8 cellular contexts compared by ENCODE assay signal in genomic region chr2:191020742-191021381, GRCh38. TPM values are rescaled to one million over a fixed set of nuclear protein-coding genes. Genes with fewer than 3 reads are reported as not detected.
DNase-seq lines count a peak whose midpoint lies in the region; ATAC-seq and TF ChIP-seq lines count a peak whose summit lies in the region.

No MANE protein-coding gene starts in this region.

- H3K27ac ChIP-seq in HEK293 (ENCODE audit: extremely low read depth, low read depth, low read length) (peak overlapping the region; percentile 69; the same call in 1 of the 2 replicates), gastroesophageal sphincter (peak overlapping the region; percentile 70 to 90 (median 84)), rectal smooth muscle tissue (ENCODE audit: low read depth, low read length) (peak overlapping the region; percentile 87)

- no peaks in the 10 kb centered on the region; the same call in 1 of the 2 replicates for H3K4me1 ChIP-seq in HEK293 (ENCODE audit: control insufficient read depth, insufficient read depth, low read length)
- H3K4me1 ChIP-seq in Loucy (ENCODE audit: insufficient read depth, low read length, poor library complexity, severe bottlenecking), result peaks cover 33% of the 10 kb centered on the region
- H3K4me1 ChIP-seq in gastroesophageal sphincter, result peaks cover 0 to 11% (median 4%) of the 10 kb centered on the region in 3 donors
- peaks cover 5% of the 10 kb centered on the region for H3K4me1 ChIP-seq in rectal smooth muscle tissue (ENCODE audit: control insufficient read depth, insufficient read depth, low read length)

- no peak for TF ChIP-seq EP300 in gastroesophageal sphincter (IDR thresholded peaks at IDR 0.05)

- peak; percentile 64 for ATAC-seq in gastroesophageal sphincter

- no peaks in the 10 kb centered on the region for H3K9me2 ChIP-seq in Loucy (replicated peaks; ENCODE audit: low read depth, low read length)

- CTCF ChIA-PET in HEK293 (lab: Yijun Ruan, JAX), result interaction anchor here (0.5 to 1.0 kb wide), 2 partner anchors 41 to 170 kb away, joined by 3 read pairs; no protein-coding TSS in a partner anchor

- peaks cover 16% of the 10 kb centered on the region; the same call in 1 of the 2 replicates for H3K79me2 ChIP-seq in Loucy (ENCODE audit: insufficient read depth, low read length)

- TF ChIP-seq CTCF in HEK293 (tag by site-specific recombination; IDR thresholded peaks at IDR 0.05) (no peak), Loucy (conservative IDR thresholded peaks at IDR 0.05; ENCODE audit: low read length) (no peak), gastroesophageal sphincter (IDR thresholded peaks at IDR 0.05) (no peak)

- H3K27me3 ChIP-seq in Loucy (ENCODE audit: insufficient read depth, low read length, poor library complexity, severe bottlenecking), result no peaks in the 10 kb centered on the region
- no peaks in the 10 kb centered on the region for H3K27me3 ChIP-seq in gastroesophageal sphincter
- no peaks in the 10 kb centered on the region for H3K27me3 ChIP-seq in rectal smooth muscle tissue (ENCODE audit: control insufficient read depth, insufficient read depth, low read length)

- peak overlapping the region; percentile 77 for H3K4me2 ChIP-seq in Loucy (ENCODE audit: low read depth, low read length, poor library complexity, severe bottlenecking)

- H3K4me3 ChIP-seq in HEK293 (ENCODE audit: low read depth, low read length) (peak overlapping the region; percentile 67), Loucy (ENCODE audit: low read length, poor library complexity, severe bottlenecking) (peak overlapping the region; percentile 86), gastroesophageal sphincter (peak overlapping the region; percentile 58 to 62), rectal smooth muscle tissue (ENCODE audit: low read length) (peak overlapping the region; percentile 90)

- no peaks in the 10 kb centered on the region for H3K9me3 ChIP-seq in HEK293 (ENCODE audit: control insufficient read depth, insufficient read depth, low read depth, low read length)
- no peaks in the 10 kb centered on the region for H3K9me3 ChIP-seq in Loucy (ENCODE audit: insufficient read depth, low read depth, low read length)
- H3K9me3 ChIP-seq in gastroesophageal sphincter, result no peaks in the 10 kb centered on the region

- DNase-seq in NCI-H510A treated with DMSO at 0.1 percent for 48 hours (lab: John Stamatoyannopoulos, UW) (peak; percentile 28), NCI-H510A (lab: John Stamatoyannopoulos, UW) (no peak), cerebellar nuclear complex (lab: John Stamatoyannopoulos, UW) (no peak)
- peak; percentile 83 for DNase-seq in activated CD8-positive, alpha-beta memory T cell treated with anti-CD3 and anti-CD28 coated beads, Interleukin-2, amount 50 U/mL, for 48 hours

- H3K36me3 ChIP-seq in HEK293 (ENCODE audit: control insufficient read depth in 2 of 2, insufficient read depth in 1 of 2, low read length in 2 of 2) (no peaks in the 10 kb centered on the region), Loucy (ENCODE audit: insufficient read depth, low read length) (no peaks in the 10 kb centered on the region), gastroesophageal sphincter (no peaks in the 10 kb centered on the region), rectal smooth muscle tissue (ENCODE audit: control insufficient read depth, insufficient read depth, low read length) (no peaks in the 10 kb centered on the region)

- peak overlapping the region; percentile 98 for H3K9ac ChIP-seq in Loucy (ENCODE audit: low read depth, low read length, poor library complexity, severe bottlenecking)
- peak overlapping the region; percentile 84 for H3K9ac ChIP-seq in rectal smooth muscle tissue (ENCODE audit: low read length)

- no peaks in the 10 kb centered on the region for H4K20me1 ChIP-seq in Loucy (ENCODE audit: insufficient read depth, low read length, poor library complexity, severe bottlenecking)

- POLR2A ChIA-PET in HEK293 (lab: Yijun Ruan, JAX), result interaction anchor here (1.3 to 1.7 kb wide), 3 partner anchors 9 to 139 kb away, joined by 3 to 9 read pairs (median 4); no protein-coding TSS in a partner anchor

- H2AFZ ChIP-seq in Loucy (ENCODE audit: low read length), result peak overlapping the region; percentile 56; the same call in 1 of the 2 replicates

- TF ChIP-seq POLR2A in gastroesophageal sphincter (IDR thresholded peaks at IDR 0.05), result no peak

- 0 out of 2 replicates have a peak, but pooled peaks cover 2% of the 10 kb centered on the region for H3F3A ChIP-seq in Loucy (ENCODE audit: low read depth)

- WGBS in gastroesophageal sphincter (ENCODE audit: low coverage in 1 of 2), 2 donors, result 18 to 21% methylated on average over 4 to 6 of the region's 14 CpGs

TF ChIP-seq in HEK293, 187 proteins besides CTCF, POLR2A, EP300 and RAD21:
- 0 out of 2 replicates have a peak, but pooled peaks have one; percentile 7 for TF ChIP-seq ZNF501 (tag by site-specific recombination; IDR thresholded peaks at IDR 0.05)
- TF ChIP-seq ZNF335 (tag by site-specific recombination; conservative IDR thresholded peaks at IDR 0.05), result peak; percentile 39; the same call in 1 of the 2 replicates
- TF ChIP-seq KLF16 (tag by site-specific recombination; IDR thresholded peaks at IDR 0.05), result no peak
- TF ChIP-seq PRDM4 (tag by site-specific recombination; IDR thresholded peaks at IDR 0.05), result peak; percentile 79

RNA-seq across cellular contexts. Expression of gene STAT1, which starts 6.9 kb away (rescaled TPM):
- total RNA-seq in gastroesophageal sphincter, result 10 to 100 TPM; 47.0 to 59.9 (median 53.5) TPM

Comparison
In these comparisons a context has a peak if more than half of its experiments do, and no peak if none do; other contexts are left out.
1. DNase-seq: peak in NCI-H510A treated with DMSO at 0.1 percent for 48 hours (single experiment) and activated CD8-positive, alpha-beta memory T cell treated with anti-CD3 and anti-CD28 coated beads, Interleukin-2, amount 50 U/mL, for 48 hours (single experiment); none in NCI-H510A (single experiment) and cerebellar nuclear complex (0 of 2).
2. Peak in every context shown above with its lines, with median percentiles within 50 percentile points of each other: H3K27ac ChIP-seq and H3K4me3 ChIP-seq.